ENCODE assay signal across 30 cellular contexts in the genomic region with DNA sequence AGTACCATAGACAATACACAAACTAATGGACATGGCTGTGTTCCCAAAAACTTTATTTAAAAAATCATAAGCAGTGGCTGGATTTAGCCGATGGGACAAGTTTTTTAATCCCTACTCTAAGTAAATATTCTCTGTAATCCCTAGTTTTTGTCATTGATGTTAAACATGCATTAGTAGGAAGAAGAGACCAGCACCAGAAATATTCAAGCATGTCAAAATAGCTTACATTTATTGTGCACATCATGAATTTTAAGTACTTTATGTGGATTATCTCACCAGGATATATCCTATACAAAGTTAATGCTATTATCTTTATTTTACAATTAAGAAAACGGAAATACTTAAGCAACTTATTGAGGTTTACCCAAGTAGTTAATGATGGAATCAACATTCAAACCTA. TPM values are rescaled to one million over a fixed set of nuclear protein-coding genes. Genes with fewer than 3 reads are reported as not detected.
"Had no signal": no experiment of that assay in that cellular context is flagged by ENCODE, and none has a peak within 500 bp of the region (broad histone marks: within the 10 kb centered on the region; RNA-seq: fewer than 3 reads in every experiment).

No MANE protein-coding gene starts in this region.

- H3K4me1 ChIP-seq: esophagus squamous epithelium, gastrocnemius medialis, heart right ventricle, left ventricle myocardium inferior, lower lobe of right lung had no signal

- H3K9me3 Mint-ChIP-seq: dendritic cell treated with granulocyte-macrophage colony-stimulating factor and Interleukin-4, amounts not matched to agents 40 ng/mL and 50 ng/mL, for 4 days; effector memory CD8-positive, alpha-beta T cell; endodermal cell; naive B cell had no signal

- H3K27ac Mint-ChIP-seq: dendritic cell treated with granulocyte-macrophage colony-stimulating factor and Interleukin-4, amounts not matched to agents 40 ng/mL and 50 ng/mL, for 4 days; effector memory CD8-positive, alpha-beta T cell; endodermal cell; immature natural killer cell; mesothelial cell of epicardium; naive B cell had no signal

- H3K27ac ChIP-seq: coronary artery, epithelial cell of prostate, esophagus squamous epithelium, gastrocnemius medialis, heart right ventricle, left ventricle myocardium inferior, lower lobe of right lung had no signal

- FAIRE-seq: colon, endometrium, kidney had no signal

- H3K36me3 ChIP-seq: lower lobe of right lung had no signal

- DNase-seq: effector CD8-positive, alpha-beta T cell; effector memory CD8-positive, alpha-beta T cell; endodermal cell; erythroblast; esophagus squamous epithelium; foreskin fibroblast; foreskin melanocyte; gastrocnemius medialis; glutamatergic neuron; head of caudate nucleus; heart right ventricle; hippocampal formation; immature natural killer cell; islet precursor cell; kidney; kidney glomerular epithelial cell; left colon; left ventricle myocardium inferior; lower lobe of right lung; mesenchymal stem cell; mucosa of descending colon; naive B cell had no signal

- ATAC-seq: effector memory CD8-positive, alpha-beta T cell; esophagus mucosa; gastrocnemius medialis; heart right ventricle; left colon; left lobe of liver; lower lobe of right lung; mucosa of descending colon had no signal

- H3K4me3 Mint-ChIP-seq: dendritic cell treated with granulocyte-macrophage colony-stimulating factor and Interleukin-4, amounts not matched to agents 40 ng/mL and 50 ng/mL, for 4 days; effector memory CD8-positive, alpha-beta T cell; endodermal cell; immature natural killer cell; mesothelial cell of epicardium; naive B cell had no signal

- H3K27me3 ChIP-seq: esophagus squamous epithelium, gastrocnemius medialis, heart right ventricle had no signal

- H3K36me3 Mint-ChIP-seq: immature natural killer cell, naive B cell had no signal

- H3K9me3 ChIP-seq: esophagus squamous epithelium, gastrocnemius medialis, heart right ventricle, left ventricle myocardium inferior, lower lobe of right lung, mucosa of descending colon had no signal

- H3K4me1 Mint-ChIP-seq: endodermal cell, immature natural killer cell, mesothelial cell of epicardium had no signal

- H3K27me3 Mint-ChIP-seq: dendritic cell treated with granulocyte-macrophage colony-stimulating factor and Interleukin-4, amounts not matched to agents 40 ng/mL and 50 ng/mL, for 4 days; naive B cell had no signal

- H3K4me3 ChIP-seq: coronary artery, esophagus squamous epithelium, gastrocnemius medialis, heart right ventricle, left ventricle myocardium inferior, lower lobe of right lung, mucosa of descending colon had no signal

RNA-seq across cellular contexts. Expression of a gene that starts 46.0 kb away (rescaled TPM):
- polyA plus RNA-seq: immature natural killer cell had no signal
